In the genomic region with DNA sequence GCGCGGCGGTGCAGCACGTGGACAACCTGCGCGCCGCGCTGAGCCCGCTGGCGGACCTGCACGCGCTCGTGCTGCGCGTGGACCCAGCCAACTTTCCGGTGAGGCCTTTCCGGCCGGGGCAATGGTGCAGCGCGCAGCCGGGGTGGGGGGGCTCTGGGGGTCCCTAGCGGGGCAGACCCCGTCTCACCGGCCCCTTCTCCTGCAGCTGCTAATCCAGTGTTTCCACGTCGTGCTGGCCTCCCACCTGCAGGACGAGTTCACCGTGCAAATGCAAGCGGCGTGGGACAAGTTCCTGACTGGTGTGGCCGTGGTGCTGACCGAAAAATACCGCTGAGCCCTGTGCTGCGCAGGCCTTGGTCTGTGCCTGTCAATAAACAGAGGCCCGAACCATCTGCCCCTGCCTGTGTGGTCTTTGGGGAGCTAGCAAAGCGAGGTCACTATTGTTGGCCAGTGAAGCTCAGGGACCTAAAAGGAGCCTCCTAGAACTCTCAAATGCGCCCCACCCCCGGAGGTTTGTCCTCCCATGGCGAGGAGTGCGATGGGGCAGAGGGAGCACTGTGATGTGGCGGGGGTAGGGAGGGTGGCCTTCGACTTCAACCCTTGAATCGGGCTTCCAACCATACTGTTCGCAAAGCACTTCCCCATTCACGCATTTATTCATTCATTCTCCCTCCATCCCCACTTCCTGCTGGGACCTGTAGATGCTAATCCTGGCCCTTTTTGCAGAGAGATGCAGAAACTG, we compare ENCODE assay signal across 21 cellular contexts. TPM values are rescaled to one million over a fixed set of nuclear protein-coding genes. Genes with fewer than 3 reads are reported as not detected.
DNase-seq lines count a peak whose midpoint lies in the region; ATAC-seq and TF ChIP-seq lines count a peak whose summit lies in the region.
"Had no signal": no experiment of that assay in that cellular context is flagged by ENCODE, and none has a peak within 500 bp of the region (broad histone marks: within the 10 kb centered on the region; RNA-seq: fewer than 3 reads in every experiment).

No MANE protein-coding gene starts in this region.

- ATAC-seq in naive thymus-derived CD4-positive, alpha-beta T cell = peak; percentile 44
- ATAC-seq in GM21526 (IDR thresholded peaks at IDR 0.05; ENCODE audit: low FRiP score, unreplicated experiment) = no peak
- ATAC-seq in lower lobe of right lung = no peak
- no peak for ATAC-seq in HG02840 (IDR thresholded peaks at IDR 0.05; ENCODE audit: low FRiP score, unreplicated experiment)
- ATAC-seq: activated CD8-positive, alpha-beta memory T cell treated with anti-CD3 and anti-CD28 coated beads, Interleukin-2, amount 10 ng/mL, durations not matched to agents 7 days and 5 days; HCT116; mucosa of descending colon had no signal

- peaks cover 1 to 15% (median 5%) of the 10 kb centered on the region in 4 donors for H3K4me1 Mint-ChIP-seq in CD4-positive, alpha-beta memory T cell
- peaks cover 4 to 17% (median 9%) of the 10 kb centered on the region in 7 donors for H3K4me1 Mint-ChIP-seq in naive thymus-derived CD4-positive, alpha-beta T cell

- no peak for TF ChIP-seq CTCF in dorsolateral prefrontal cortex (IDR thresholded peaks at IDR 0.05 in 54 of 56, conservative IDR thresholded peaks at IDR 0.05 in 2 of 56; ENCODE audit: low read depth in 1 of 56, partially characterized antibody in 56 of 56)
- no peak for TF ChIP-seq CTCF in lower lobe of right lung (IDR thresholded peaks at IDR 0.05)

- intact Hi-C loops in CD4-positive, alpha-beta memory T cell (cut with micrococcal nuclease) = no loop called here
- intact Hi-C loops in dorsolateral prefrontal cortex (cut with DNase I) (no loop called here), lower lobe of right lung (cut with DNase I) (no loop called here)
- intact Hi-C loops in naive thymus-derived CD4-positive, alpha-beta T cell (cut with micrococcal nuclease) = no loop called here

- no peak overlapping the region for H3K4me3 ChIP-seq in CD4-positive, alpha-beta memory T cell (ENCODE audit: low read length in 2 of 2)
- H3K4me3 ChIP-seq in HUES6 (ENCODE audit: low read depth, low read length) (peak overlapping the region; percentile 66), dorsolateral prefrontal cortex (peak overlapping the region in 44 of 59 donors; percentile 4 to 56 (median 30)), lower lobe of right lung (no peak overlapping the region)
- H3K4me3 ChIP-seq in naive thymus-derived CD4-positive, alpha-beta T cell (ENCODE audit: low read length) = no peak overlapping the region
- H3K4me3 ChIP-seq: mucosa of descending colon, smooth muscle cell had no signal

- H3K27me3 Mint-ChIP-seq in CD4-positive, alpha-beta memory T cell = peaks cover 36 to 42% of the 10 kb centered on the region in 2 donors
- H3K27me3 Mint-ChIP-seq in naive thymus-derived CD4-positive, alpha-beta T cell = peaks cover 35 to 64% (median 38%) of the 10 kb centered on the region in 5 donors

- no peaks in the 10 kb centered on the region for H3K9me3 ChIP-seq in CD4-positive, alpha-beta memory T cell (ENCODE audit: control insufficient read depth in 1 of 2, low read length in 2 of 2)
- H3K9me3 ChIP-seq in HUES6 (ENCODE audit: control insufficient read depth, insufficient read depth, low read depth, low read length) (no peaks in the 10 kb centered on the region), lower lobe of right lung (no peaks in the 10 kb centered on the region)
- H3K9me3 ChIP-seq in naive thymus-derived CD4-positive, alpha-beta T cell (ENCODE audit: control insufficient read depth in 2 of 3, low read length in 3 of 3) = no peaks in the 10 kb centered on the region
- H3K9me3 ChIP-seq: breast epithelium, mucosa of descending colon, Peyer's patch had no signal

- no peak overlapping the region for H3K27ac ChIP-seq in CD4-positive, alpha-beta memory T cell (ENCODE audit: low read depth, low read length)
- H3K27ac ChIP-seq in HUES6 (ENCODE audit: low read depth, low read length) (no peak overlapping the region), dorsolateral prefrontal cortex (no peak overlapping the region), lower lobe of right lung (no peak overlapping the region)
- H3K27ac ChIP-seq in naive thymus-derived CD4-positive, alpha-beta T cell (ENCODE audit: low read depth, low read length) = no peak overlapping the region
- H3K27ac ChIP-seq: breast epithelium, Peyer's patch had no signal

- H3K27me3 ChIP-seq in CD4-positive, alpha-beta memory T cell (ENCODE audit: insufficient read depth, low read length) = peaks cover 29% of the 10 kb centered on the region
- H3K27me3 ChIP-seq in HUES6 (ENCODE audit: control insufficient read depth, insufficient read depth, low read length) (peaks cover 86% of the 10 kb centered on the region), dorsolateral prefrontal cortex (peaks cover 0 to 64% (median 57%) of the 10 kb centered on the region in 45 donors), lower lobe of right lung (ENCODE audit: low read depth) (peaks cover 77% of the 10 kb centered on the region)
- H3K27me3 ChIP-seq in naive thymus-derived CD4-positive, alpha-beta T cell (ENCODE audit: control insufficient read depth in 2 of 2, insufficient read depth in 2 of 2, low read length in 2 of 2) = peaks cover 0 to 20% of the 10 kb centered on the region in 2 donors

- H3K27ac Mint-ChIP-seq in CD4-positive, alpha-beta memory T cell = peak overlapping the region in 1 of 7 donors; percentile 75
- peak overlapping the region in 1 of 9 donors; percentile 15 for H3K27ac Mint-ChIP-seq in naive thymus-derived CD4-positive, alpha-beta T cell
- H3K27ac Mint-ChIP-seq: activated CD8-positive, alpha-beta memory T cell treated with anti-CD3 and anti-CD28 coated beads, Interleukin-2, amount 10 ng/mL, durations not matched to agents 7 days and 5 days; CD4-positive, CD25-positive, alpha-beta regulatory T cell had no signal

- no peaks in the 10 kb centered on the region for H3K36me3 ChIP-seq in CD4-positive, alpha-beta memory T cell (ENCODE audit: insufficient read depth, low read length)
- H3K36me3 ChIP-seq in HUES6 (ENCODE audit: control insufficient read depth, insufficient read depth, low read length) (no peaks in the 10 kb centered on the region), lower lobe of right lung (no peaks in the 10 kb centered on the region)
- no peaks in the 10 kb centered on the region for H3K36me3 ChIP-seq in naive thymus-derived CD4-positive, alpha-beta T cell (ENCODE audit: control insufficient read depth in 2 of 3, insufficient read depth in 3 of 3, low read length in 3 of 3)
- H3K36me3 ChIP-seq: breast epithelium, Peyer's patch had no signal

- CTCF ChIA-PET in CD4-positive, alpha-beta memory T cell (lab: Charles Lee; ENCODE audit: partially characterized antibody) = interaction anchor here (1.6 kb wide), 1 partner anchor 49 kb away, joined by 3 read pairs; no protein-coding TSS in a partner anchor
- CTCF ChIA-PET in naive thymus-derived CD4-positive, alpha-beta T cell (lab: Charles Lee) = no interaction called here

- peak overlapping the region in 5 of 8 donors; percentile 20 to 64 (median 38) for H3K4me3 Mint-ChIP-seq in CD4-positive, alpha-beta memory T cell
- H3K4me3 Mint-ChIP-seq in naive thymus-derived CD4-positive, alpha-beta T cell = peak overlapping the region in 8 of 10 donors; percentile 23 to 78 (median 57)
- H3K4me3 Mint-ChIP-seq: activated CD8-positive, alpha-beta memory T cell treated with anti-CD3 and anti-CD28 coated beads, Interleukin-2, amount 10 ng/mL, durations not matched to agents 7 days and 5 days had no signal

- no peak overlapping the region for H3K9ac ChIP-seq in HUES6 (ENCODE audit: low read length)

- H3K36me3 Mint-ChIP-seq in CD4-positive, alpha-beta memory T cell = no peaks in the 10 kb centered on the region
- peaks cover 0 to 4% (median 0%) of the 10 kb centered on the region in 5 donors for H3K36me3 Mint-ChIP-seq in naive thymus-derived CD4-positive, alpha-beta T cell
- H3K36me3 Mint-ChIP-seq: activated CD8-positive, alpha-beta memory T cell treated with anti-CD3 and anti-CD28 coated beads, Interleukin-2, amount 10 ng/mL, durations not matched to agents 7 days and 5 days; CD4-positive, CD25-positive, alpha-beta regulatory T cell had no signal

- POLR2A ChIA-PET in CD4-positive, alpha-beta memory T cell (lab: Charles Lee; ENCODE audit: partially characterized antibody) = interaction anchor here (0.6 to 0.9 kb wide), 2 partner anchors 39 to 259 kb away, joined by 3 read pairs; partner anchors contain the start of gene RAB11FIP3
- POLR2A ChIA-PET in naive thymus-derived CD4-positive, alpha-beta T cell (lab: Charles Lee) = no interaction called here

- H3K9me3 Mint-ChIP-seq in CD4-positive, alpha-beta memory T cell = peaks cover 0 to 1% (median 0%) of the 10 kb centered on the region in 8 donors
- peaks cover 0 to 2% (median 0%) of the 10 kb centered on the region in 11 donors for H3K9me3 Mint-ChIP-seq in naive thymus-derived CD4-positive, alpha-beta T cell
- H3K9me3 Mint-ChIP-seq: CD4-positive, CD25-positive, alpha-beta regulatory T cell had no signal

- peaks cover 22% of the 10 kb centered on the region for H3K4me1 ChIP-seq in CD4-positive, alpha-beta memory T cell (ENCODE audit: insufficient read depth, low read length)
- H3K4me1 ChIP-seq in HUES6 (ENCODE audit: control insufficient read depth, insufficient read depth, low read length) (peaks cover 28% of the 10 kb centered on the region), lower lobe of right lung (peaks cover 19% of the 10 kb centered on the region)
- peaks cover 4 to 8% of the 10 kb centered on the region in 2 donors for H3K4me1 ChIP-seq in naive thymus-derived CD4-positive, alpha-beta T cell (ENCODE audit: control insufficient read depth in 2 of 2, insufficient read depth in 2 of 2, low read length in 2 of 2)

- DNase-seq in CD4-positive, alpha-beta memory T cell = peak in 1 of 5 donors; percentile 24
- DNase-seq in dorsolateral prefrontal cortex = no peak
- peak in 1 of 9 donors; percentile 14 for DNase-seq in naive thymus-derived CD4-positive, alpha-beta T cell
- no peak for DNase-seq in lower lobe of right lung
- no peak for DNase-seq in dedifferentiated amniotic fluid mesenchymal stem cell (ENCODE audit: extremely low spot score)
- DNase-seq: activated CD8-positive, alpha-beta memory T cell treated with anti-CD3 and anti-CD28 coated beads, Interleukin-2, amount 10 ng/mL, durations not matched to agents 7 days and 5 days; activated naive CD4-positive, alpha-beta T cell; foreskin melanocyte; Karpas-422; NCI-H1930; NCI-H526 treated with DMSO at 0.1 percent for 48 hours; Peyer's patch had no signal

RNA-seq across cellular contexts. Expression of gene HBM, which starts 0.8 kb away (rescaled TPM):
- not detected for total RNA-seq in CD4-positive, alpha-beta memory T cell
- polyA plus RNA-seq in CD4-positive, alpha-beta memory T cell = not detected
- total RNA-seq in dorsolateral prefrontal cortex = 1 to 10 TPM in 15 of 120 experiments, not detected in 105; 1.1 to 2.5 (median 1.4) TPM
- not detected for total RNA-seq in naive thymus-derived CD4-positive, alpha-beta T cell
- not detected for polyA plus RNA-seq in naive thymus-derived CD4-positive, alpha-beta T cell
- not detected for total RNA-seq in lower lobe of right lung
- total RNA-seq: activated CD8-positive, alpha-beta memory T cell treated with anti-CD3 and anti-CD28 coated beads, Interleukin-2, amount 10 ng/mL, durations not matched to agents 7 days and 5 days; CD4-positive, CD25-positive, alpha-beta regulatory T cell; Daoy; mucosa of descending colon; Peyer's patch; smooth muscle cell had no signal
- polyA plus RNA-seq: CD4-positive, CD25-positive, alpha-beta regulatory T cell; smooth muscle cell had no signal

RNA-seq across cellular contexts. Expression of gene HBA2, which starts 6.1 kb away (rescaled TPM):
- under 1 TPM in 1 of 2 experiments, not detected in 1; 0.75 TPM for total RNA-seq in CD4-positive, alpha-beta memory T cell
- polyA plus RNA-seq in CD4-positive, alpha-beta memory T cell = 1 to 10 TPM in 1 of 2 donors, under 1 TPM in 1; 0.83 to 1.1 TPM
- total RNA-seq in dorsolateral prefrontal cortex (1,000 to 10,000 TPM in 3 of 120 experiments, 100 to 1,000 TPM in 80, 10 to 100 TPM in 36, not detected in 1; 13.5 to 1,749 (median 153) TPM), lower lobe of right lung (232 TPM)
- total RNA-seq in naive thymus-derived CD4-positive, alpha-beta T cell = 10 to 100 TPM in 1 of 5 experiments, 1 to 10 TPM in 1, under 1 TPM in 1, not detected in 2; 0.68 to 10.4 (median 1.1) TPM
- under 1 TPM in 1 of 2 donors, not detected in 1; 0.63 TPM for polyA plus RNA-seq in naive thymus-derived CD4-positive, alpha-beta T cell
- total RNA-seq: activated CD8-positive, alpha-beta memory T cell treated with anti-CD3 and anti-CD28 coated beads, Interleukin-2, amount 10 ng/mL, durations not matched to agents 7 days and 5 days; smooth muscle cell had no signal
- polyA plus RNA-seq: smooth muscle cell had no signal

RNA-seq across cellular contexts. Expression of gene HBA1, which starts 9.9 kb away (rescaled TPM):
- under 1 TPM in 1 of 2 experiments, not detected in 1; 0.76 TPM for total RNA-seq in CD4-positive, alpha-beta memory T cell
- not detected for polyA plus RNA-seq in CD4-positive, alpha-beta memory T cell
- total RNA-seq in dorsolateral prefrontal cortex = 1,000 to 10,000 TPM in 5 of 120 experiments, 100 to 1,000 TPM in 88, 10 to 100 TPM in 27; 16.7 to 2,013 (median 162) TPM
- total RNA-seq in naive thymus-derived CD4-positive, alpha-beta T cell = 10 to 100 TPM in 1 of 5 experiments, 1 to 10 TPM in 2, not detected in 2; 1.1 to 33.5 (median 2.2) TPM
- not detected for polyA plus RNA-seq in naive thymus-derived CD4-positive, alpha-beta T cell
- total RNA-seq in lower lobe of right lung = 217 TPM
- total RNA-seq: activated CD8-positive, alpha-beta memory T cell treated with anti-CD3 and anti-CD28 coated beads, Interleukin-2, amount 10 ng/mL, durations not matched to agents 7 days and 5 days; CD4-positive, CD25-positive, alpha-beta regulatory T cell; Daoy; Peyer's patch; smooth muscle cell had no signal
- polyA plus RNA-seq: smooth muscle cell had no signal

RNA-seq across cellular contexts. Expression of gene HBQ1, which starts 13.7 kb away (rescaled TPM):
- total RNA-seq in CD4-positive, alpha-beta memory T cell = not detected
- not detected for polyA plus RNA-seq in CD4-positive, alpha-beta memory T cell
- total RNA-seq in dorsolateral prefrontal cortex (10 to 100 TPM in 1 of 120 experiments, 1 to 10 TPM in 116, not detected in 3; 1.1 to 10.3 (median 4.3) TPM), lower lobe of right lung (not detected)
- total RNA-seq in naive thymus-derived CD4-positive, alpha-beta T cell = not detected
- not detected for polyA plus RNA-seq in naive thymus-derived CD4-positive, alpha-beta T cell
- total RNA-seq: activated CD8-positive, alpha-beta memory T cell treated with anti-CD3 and anti-CD28 coated beads, Interleukin-2, amount 10 ng/mL, durations not matched to agents 7 days and 5 days; breast epithelium; CD4-positive, CD25-positive, alpha-beta regulatory T cell; Daoy; mucosa of descending colon; Peyer's patch; smooth muscle cell had no signal
- polyA plus RNA-seq: CD4-positive, CD25-positive, alpha-beta regulatory T cell; smooth muscle cell had no signal

RNA-seq across cellular contexts. Expression of gene HBZ, which starts 14.1 kb away (rescaled TPM):
- not detected for total RNA-seq in CD4-positive, alpha-beta memory T cell
- not detected for polyA plus RNA-seq in CD4-positive, alpha-beta memory T cell
- 1 to 10 TPM in 1 of 120 experiments, under 1 TPM in 9, not detected in 110; 0.60 to 1.2 (median 0.74) TPM for total RNA-seq in dorsolateral prefrontal cortex
- total RNA-seq in naive thymus-derived CD4-positive, alpha-beta T cell = not detected
- polyA plus RNA-seq in naive thymus-derived CD4-positive, alpha-beta T cell = not detected
- total RNA-seq in lower lobe of right lung = not detected
- total RNA-seq: activated CD8-positive, alpha-beta memory T cell treated with anti-CD3 and anti-CD28 coated beads, Interleukin-2, amount 10 ng/mL, durations not matched to agents 7 days and 5 days; breast epithelium; CD4-positive, CD25-positive, alpha-beta regulatory T cell; Daoy; Peyer's patch; smooth muscle cell had no signal
- polyA plus RNA-seq: CD4-positive, CD25-positive, alpha-beta regulatory T cell; smooth muscle cell had no signal

Comparison
In these comparisons a context has a peak if more than half of its experiments do, and no peak if none do; other contexts are left out.
1. H3K4me3 ChIP-seq: peak in HUES6 (single experiment) and dorsolateral prefrontal cortex (44 of 59); none in CD4-positive, alpha-beta memory T cell (0 of 2), naive thymus-derived CD4-positive, alpha-beta T cell (single experiment) and lower lobe of right lung (single experiment).